Comparison of ENCODE assay signal across 11 cellular contexts in genomic region chr4:184644553-184645307, GRCh38. TPM values are rescaled to one million over a fixed set of nuclear protein-coding genes. Genes with fewer than 3 reads are reported as not detected.
DNase-seq lines count a peak whose midpoint lies in the region; ATAC-seq and TF ChIP-seq lines count a peak whose summit lies in the region.
"Had no signal": no experiment of that assay in that cellular context is flagged by ENCODE, and none has a peak within 500 bp of the region (broad histone marks: within the 10 kb centered on the region; RNA-seq: fewer than 3 reads in every experiment).

No MANE protein-coding gene starts in this region.

- H3K27me3 Mint-ChIP-seq in CD4-positive, alpha-beta memory T cell, result no peaks in the 10 kb centered on the region
- H3K27me3 Mint-ChIP-seq in activated T-helper 1 cell treated with anti-CD3 and anti-CD28 coated beads, Interleukin-12 subunit alpha, Interleukin-12 subunit beta, Interleukin-2, Interleukin-4 antibody, amounts not matched to agents 30 ng/mL and 10 ng/mL and 1 ng/mL, durations not matched to agents 14 hours and 24 hours and 36 hours (ENCODE audit: insufficient read depth), result no peaks in the 10 kb centered on the region

- H3K27ac Mint-ChIP-seq in CD4-positive, alpha-beta memory T cell, result peak overlapping the region in 4 of 7 donors; percentile 8 to 35 (median 24)
- peak overlapping the region; percentile 73 for H3K27ac Mint-ChIP-seq in activated T-helper 1 cell treated with anti-CD3 and anti-CD28 coated beads, Interleukin-12 subunit alpha, Interleukin-12 subunit beta, Interleukin-2, Interleukin-4 antibody, amounts not matched to agents 30 ng/mL and 10 ng/mL and 1 ng/mL, durations not matched to agents 14 hours and 24 hours and 36 hours

- peak overlapping the region in 4 of 8 donors; percentile 13 to 61 (median 45) for H3K4me3 Mint-ChIP-seq in CD4-positive, alpha-beta memory T cell
- H3K4me3 Mint-ChIP-seq in activated T-helper 1 cell treated with anti-CD3 and anti-CD28 coated beads, Interleukin-12 subunit alpha, Interleukin-12 subunit beta, Interleukin-2, Interleukin-4 antibody, amounts not matched to agents 30 ng/mL and 10 ng/mL and 1 ng/mL, durations not matched to agents 14 hours and 24 hours and 36 hours, result peak overlapping the region; percentile 66

- intact Hi-C loops in CD4-positive, alpha-beta memory T cell (cut with micrococcal nuclease), result loop anchor here (5.0 kb wide), 4 partner anchors 103 to 1137 kb away; partner anchors contain the start of gene ING2
- intact Hi-C loops in activated T-helper 1 cell treated with anti-CD3 and anti-CD28 coated beads, Interleukin-12 subunit alpha, Interleukin-12 subunit beta, Interleukin-2, Interleukin-4 antibody, amounts not matched to agents 30 ng/mL and 10 ng/mL and 1 ng/mL, durations not matched to agents 14 hours and 24 hours and 36 hours (cut with micrococcal nuclease), result loop anchor here (5.0 kb wide), 3 partner anchors 318 to 987 kb away; partner anchors contain the start of genes RWDD4, SLC25A4 and TRAPPC11
- intact Hi-C loops in transverse colon (cut with DNase I; ENCODE audit: low total_unique reads), result loop anchor here (5.0 kb wide), 1 partner anchor 172 kb away; the partner anchor contains the start of gene IRF2

- 88 to 92% methylated on average over 9 of the region's 9 CpGs for WGBS in transverse colon (ENCODE audit: low coverage in 1 of 2), 2 donors

- peaks cover 62% of the 10 kb centered on the region for H3K4me1 ChIP-seq in CD4-positive, alpha-beta memory T cell (ENCODE audit: insufficient read depth, low read length)
- H3K4me1 ChIP-seq in transverse colon, result peaks cover 22 to 43% (median 31%) of the 10 kb centered on the region in 4 donors

- no peaks in the 10 kb centered on the region for H3K9me3 ChIP-seq in CD4-positive, alpha-beta memory T cell (ENCODE audit: control insufficient read depth in 1 of 2, low read length in 2 of 2)
- H3K9me3 ChIP-seq in transverse colon, result no peaks in the 10 kb centered on the region

- no peaks in the 10 kb centered on the region for H3K9me3 Mint-ChIP-seq in CD4-positive, alpha-beta memory T cell
- H3K9me3 Mint-ChIP-seq in activated T-helper 1 cell treated with anti-CD3 and anti-CD28 coated beads, Interleukin-12 subunit alpha, Interleukin-12 subunit beta, Interleukin-2, Interleukin-4 antibody, amounts not matched to agents 30 ng/mL and 10 ng/mL and 1 ng/mL, durations not matched to agents 14 hours and 24 hours and 36 hours, result no peaks in the 10 kb centered on the region

- no peak overlapping the region for H3K4me3 ChIP-seq in CD4-positive, alpha-beta memory T cell (ENCODE audit: low read length in 2 of 2)
- H3K4me3 ChIP-seq in transverse colon, result no peak overlapping the region

- no peak for ATAC-seq in GM21526 (IDR thresholded peaks at IDR 0.05; ENCODE audit: low FRiP score, unreplicated experiment)
- no peak for ATAC-seq in HG03045 (IDR thresholded peaks at IDR 0.05; ENCODE audit: unreplicated experiment)

- peaks cover 5% of the 10 kb centered on the region for H3K36me3 ChIP-seq in CD4-positive, alpha-beta memory T cell (ENCODE audit: insufficient read depth, low read length)
- H3K36me3 ChIP-seq in transverse colon, result peaks cover 0 to 3% (median 0%) of the 10 kb centered on the region in 4 donors

- no peak for TF ChIP-seq POLR2A in transverse colon (IDR thresholded peaks at IDR 0.05)

- no peak overlapping the region for H3K27ac ChIP-seq in CD4-positive, alpha-beta memory T cell (ENCODE audit: low read depth, low read length)
- H3K27ac ChIP-seq in transverse colon, result peak overlapping the region in 1 of 4 donors; percentile 99

- CTCF ChIA-PET in CD4-positive, alpha-beta memory T cell (lab: Charles Lee; ENCODE audit: partially characterized antibody), result interaction anchor here (1.6 kb wide), 1 partner anchor 336 kb away, joined by 3 read pairs; no protein-coding TSS in a partner anchor

- no peaks in the 10 kb centered on the region for H3K27me3 ChIP-seq in CD4-positive, alpha-beta memory T cell (ENCODE audit: insufficient read depth, low read length)
- no peaks in the 10 kb centered on the region for H3K27me3 ChIP-seq in transverse colon

- H3K36me3 Mint-ChIP-seq in CD4-positive, alpha-beta memory T cell, result peaks cover 27 to 51% of the 10 kb centered on the region in 2 donors
- peaks cover 62% of the 10 kb centered on the region for H3K36me3 Mint-ChIP-seq in activated T-helper 1 cell treated with anti-CD3 and anti-CD28 coated beads, Interleukin-12 subunit alpha, Interleukin-12 subunit beta, Interleukin-2, Interleukin-4 antibody, amounts not matched to agents 30 ng/mL and 10 ng/mL and 1 ng/mL, durations not matched to agents 14 hours and 24 hours and 36 hours (ENCODE audit: low read depth)

- TF ChIP-seq EP300 in transverse colon (IDR thresholded peaks at IDR 0.05; ENCODE audit: low read depth), result no peak

- no peak for TF ChIP-seq CTCF in transverse colon (IDR thresholded peaks at IDR 0.05)

- POLR2A ChIA-PET in CD4-positive, alpha-beta memory T cell (lab: Charles Lee; ENCODE audit: partially characterized antibody), result no interaction called here

- peaks cover 51 to 68% (median 59%) of the 10 kb centered on the region in 4 donors for H3K4me1 Mint-ChIP-seq in CD4-positive, alpha-beta memory T cell
- peaks cover 78% of the 10 kb centered on the region for H3K4me1 Mint-ChIP-seq in activated T-helper 1 cell treated with anti-CD3 and anti-CD28 coated beads, Interleukin-12 subunit alpha, Interleukin-12 subunit beta, Interleukin-2, Interleukin-4 antibody, amounts not matched to agents 30 ng/mL and 10 ng/mL and 1 ng/mL, durations not matched to agents 14 hours and 24 hours and 36 hours (ENCODE audit: low read depth)

- in situ Hi-C loops in transverse colon (cut with MboI; ENCODE audit: low pct_ligation_motif_present in 1 of 4, low pct_unique_long_range_greater_than_20kb in 1 of 4, low sequenced_read_pairs in 3 of 4), result loop anchor here in 1 of 4 donors (25.0 kb wide), 1 partner anchor 382 kb away; no protein-coding TSS in a partner anchor

- no peak for DNase-seq in CD4-positive, alpha-beta memory T cell
- DNase-seq in H4 (ENCODE audit: low spot score) (peak; percentile 44), kidney glomerular epithelial cell (lab: John Stamatoyannopoulos, UW) (peak; percentile 39), epidermal melanocyte (ENCODE audit: insufficient read length, low spot score) (no peak), transverse colon (no peak)
- DNase-seq in activated T-helper 1 cell treated with anti-CD3 and anti-CD28 coated beads, Interleukin-12 subunit alpha, Interleukin-12 subunit beta, Interleukin-2, Interleukin-4 antibody, amounts not matched to agents 30 ng/mL and 10 ng/mL and 1 ng/mL, durations not matched to agents 14 hours and 24 hours and 36 hours (ENCODE audit: low spot score), result no peak
- DNase-seq: GF-D8, hippocampal formation, RPMI8226 had no signal

RNA-seq across cellular contexts. Expression of gene CASP3, which starts 4.5 kb away (rescaled TPM):
- 10 to 100 TPM; 17.9 to 24.9 TPM for total RNA-seq in CD4-positive, alpha-beta memory T cell
- 1 to 10 TPM; 4.1 to 7.3 TPM for polyA plus RNA-seq in CD4-positive, alpha-beta memory T cell
- 31.9 and 46.1 TPM in 2 replicates for total RNA-seq in H4 (2014; rRNA removed; shearing (Covaris generic))
- total RNA-seq in activated T-helper 1 cell treated with anti-CD3 and anti-CD28 coated beads, Interleukin-12 subunit alpha, Interleukin-12 subunit beta, Interleukin-2, Interleukin-4 antibody, amounts not matched to agents 30 ng/mL and 10 ng/mL and 1 ng/mL, durations not matched to agents 14 hours and 24 hours and 36 hours, result 116 and 121 TPM in 2 replicates
- total RNA-seq in transverse colon, result 100 to 1,000 TPM in 1 of 4 donors, 10 to 100 TPM in 2, 1 to 10 TPM in 1; 6.2 to 147 (median 35.1) TPM

RNA-seq across cellular contexts. Expression of gene PRIMPOL, which starts 4.8 kb away (rescaled TPM):
- total RNA-seq in CD4-positive, alpha-beta memory T cell, result 10 to 100 TPM; 20.2 to 23.2 TPM
- polyA plus RNA-seq in CD4-positive, alpha-beta memory T cell, result 10 to 100 TPM; 14.0 to 21.5 TPM
- total RNA-seq in H4 (2014; rRNA removed; shearing (Covaris generic)), result 26.9 and 30.4 TPM in 2 replicates
- 16.4 and 19.7 TPM in 2 replicates for total RNA-seq in activated T-helper 1 cell treated with anti-CD3 and anti-CD28 coated beads, Interleukin-12 subunit alpha, Interleukin-12 subunit beta, Interleukin-2, Interleukin-4 antibody, amounts not matched to agents 30 ng/mL and 10 ng/mL and 1 ng/mL, durations not matched to agents 14 hours and 24 hours and 36 hours
- total RNA-seq in transverse colon, result 10 to 100 TPM in 3 of 4 donors, not detected in 1; 19.7 to 28.1 (median 24.6) TPM

Comparison
In these comparisons a context has a peak if more than half of its experiments do, and no peak if none do; other contexts are left out.
1. DNase-seq: peak in H4 (single experiment) and kidney glomerular epithelial cell (single experiment); none in CD4-positive, alpha-beta memory T cell (0 of 5), activated T-helper 1 cell treated with anti-CD3 and anti-CD28 coated beads, Interleukin-12 subunit alpha, Interleukin-12 subunit beta, Interleukin-2, Interleukin-4 antibody, amounts not matched to agents 30 ng/mL and 10 ng/mL and 1 ng/mL, durations not matched to agents 14 hours and 24 hours and 36 hours (single experiment), epidermal melanocyte (single experiment) and transverse colon (single experiment).